Comparison of ENCODE assay signal across 19 cellular contexts in genomic region chr1:220884109-220884980, GRCh38. TPM values are rescaled to one million over a fixed set of nuclear protein-coding genes. Genes with fewer than 3 reads are reported as not detected.
DNase-seq lines count a peak whose midpoint lies in the region; ATAC-seq, FAIRE-seq and TF ChIP-seq lines count a peak whose summit lies in the region.
"Had no signal": no experiment of that assay in that cellular context is flagged by ENCODE, and none has a peak within 500 bp of the region (broad histone marks: within the 10 kb centered on the region; RNA-seq: fewer than 3 reads in every experiment).

No MANE protein-coding gene starts in this region.

- no peak for TF ChIP-seq CTCF in GM23338 (conservative IDR thresholded peaks at IDR 0.05; ENCODE audit: low read depth in 2 of 2)

- H4K8ac ChIP-seq in trophoblast cell (ENCODE audit: low read depth, low read length): no peak overlapping the region

- H3K27ac ChIP-seq in GM23338 (ENCODE audit: low read depth) (no peak overlapping the region), ectodermal cell (ENCODE audit: insufficient read depth, low read depth, low read length, poor library complexity, severe bottlenecking) (no peak overlapping the region), trophoblast cell (ENCODE audit: low read depth, low read length) (no peak overlapping the region)
- H3K27ac ChIP-seq: stomach had no signal

- H3K36me3 ChIP-seq in GM23338 (ENCODE audit: insufficient read depth) (no peaks in the 10 kb centered on the region), ectodermal cell (ENCODE audit: control insufficient read depth, insufficient read depth, low read length) (no peaks in the 10 kb centered on the region), trophoblast cell (ENCODE audit: control insufficient read depth in 1 of 2, insufficient read depth in 2 of 2, low read length in 2 of 2) (no peaks in the 10 kb centered on the region)

- H3K23ac ChIP-seq in trophoblast cell (ENCODE audit: low read length): no peak overlapping the region

- no peak overlapping the region for H3K27ac Mint-ChIP-seq in GM23338
- H3K27ac Mint-ChIP-seq: B cell, T-helper 17 cell had no signal

- peaks cover 14% of the 10 kb centered on the region for H3F3A ChIP-seq in GM23338 (replicated peaks; ENCODE audit: low read depth)

- no peak overlapping the region for H3K14ac ChIP-seq in trophoblast cell (ENCODE audit: low read length)

- H3K79me1 ChIP-seq in trophoblast cell (ENCODE audit: low read length): no peaks in the 10 kb centered on the region

- ATAC-seq in GM23338: peak; percentile 56
- ATAC-seq in HG03457 (IDR thresholded peaks at IDR 0.05; ENCODE audit: unreplicated experiment): no peak
- ATAC-seq: mucosa of descending colon, T-helper 17 cell had no signal

- DNase-seq in GM23338 (ENCODE audit: low spot score) (peak; percentile 79), islet precursor cell (peak; percentile 90), trophoblast cell (no peak), HTR-8/SVneo (ENCODE audit: insufficient read length, low spot score) (no peak), germinal center (ENCODE audit: low spot score) (no peak), activated gamma-delta T cell (lab: John Stamatoyannopoulos, UW) (no peak)
- DNase-seq: activated CD4-positive, alpha-beta T cell treated with anti-CD3 and anti-CD28 coated beads, Interleukin-2, amount 50 U/mL, for 1 hour; activated T-cell treated with anti-CD3 and anti-CD28 coated beads, Interleukin-2, amount 50 U/mL, for 48 hours; GOT3; Karpas-422; mucosa of descending colon; NCI-H1436 treated with DMSO at 0.1 percent for 48 hours; stomach; T-helper 17 cell had no signal

- no peak overlapping the region for H3K18ac ChIP-seq in trophoblast cell (ENCODE audit: low read length)

- peaks cover 68% of the 10 kb centered on the region for H3K4me1 Mint-ChIP-seq in GM23338

- H3K4ac ChIP-seq in trophoblast cell (ENCODE audit: low read depth, low read length): no peak overlapping the region

- no peak overlapping the region for H4K91ac ChIP-seq in trophoblast cell (ENCODE audit: low read depth, low read length)

- no peaks in the 10 kb centered on the region for H3K79me2 ChIP-seq in GM23338 (replicated peaks; ENCODE audit: insufficient read depth)
- no peaks in the 10 kb centered on the region for H3K79me2 ChIP-seq in trophoblast cell (ENCODE audit: control insufficient read depth, insufficient read depth, low read length, poor library complexity)

- H3K9me3 Mint-ChIP-seq in GM23338: peaks cover 6% of the 10 kb centered on the region; the same call in 2 of the 3 replicates

- H3K4me1 ChIP-seq in GM23338 (ENCODE audit: insufficient read depth): peaks cover 65% of the 10 kb centered on the region
- H3K4me1 ChIP-seq in ectodermal cell (ENCODE audit: control insufficient read depth, insufficient read depth, low read length): peaks cover 12% of the 10 kb centered on the region
- H3K4me1 ChIP-seq in trophoblast cell (ENCODE audit: control insufficient read depth in 1 of 2, insufficient read depth in 2 of 2, low read length in 2 of 2): peaks cover 15 to 18% of the 10 kb centered on the region in 2 experiments

- H3K4me3 Mint-ChIP-seq in GM23338: peak overlapping the region; percentile 72
- H3K4me3 Mint-ChIP-seq: B cell, T-helper 17 cell had no signal

- H3K4me2 ChIP-seq in GM23338 (peak overlapping the region; percentile 80), trophoblast cell (ENCODE audit: low read length) (peak overlapping the region; percentile 57)

- H2AFZ ChIP-seq in GM23338: peak overlapping the region; percentile 38; the same call in 1 of the 2 replicates
- no peak overlapping the region for H2AFZ ChIP-seq in trophoblast cell (ENCODE audit: insufficient read depth, low read length, poor library complexity)

- no peaks in the 10 kb centered on the region for H3K9me2 ChIP-seq in GM23338 (ENCODE audit: insufficient read depth)

- no peak overlapping the region for H4K12ac ChIP-seq in trophoblast cell (ENCODE audit: low read depth, low read length)

- no peaks in the 10 kb centered on the region for H3K9me3 ChIP-seq in ectodermal cell (ENCODE audit: control insufficient read depth, low read length)
- H3K9me3 ChIP-seq in trophoblast cell (ENCODE audit: insufficient read depth, low read depth, low read length): peaks cover 11% of the 10 kb centered on the region
- H3K9me3 ChIP-seq: mucosa of descending colon, stomach had no signal

- peaks cover 54% of the 10 kb centered on the region for H4K20me1 ChIP-seq in GM23338 (replicated peaks; ENCODE audit: insufficient read depth)

- FAIRE-seq in HTR-8/SVneo (lab: Jason Lieb, UNC): no peak
- FAIRE-seq: endometrium, G401.6 had no signal

- no peak overlapping the region for H2BK120ac ChIP-seq in trophoblast cell (ENCODE audit: insufficient read depth, low read length, poor library complexity)

- H3K4me3 ChIP-seq in GM23338 (peak overlapping the region; percentile 51), ectodermal cell (ENCODE audit: insufficient read depth, low read depth, low read length) (peak overlapping the region; percentile 16), trophoblast cell (ENCODE audit: low read depth, low read length) (no peak overlapping the region)
- H3K4me3 ChIP-seq: mucosa of descending colon, stomach had no signal

- WGBS in ectodermal cell, 2 experiments: 1% methylated on average over 59 of the region's 59 CpGs
- WGBS in trophoblast cell (ENCODE audit: extremely low coverage, insufficient coverage, insufficient read length): no CpG with 5 or more reads among the region's 59 CpGs

- H3K27me3 Mint-ChIP-seq in GM23338 (ENCODE audit: insufficient read depth, low read depth, poor library complexity): peaks cover 100% of the 10 kb centered on the region

- H3K36me3 Mint-ChIP-seq in GM23338 (ENCODE audit: low read depth): no peaks in the 10 kb centered on the region; the same call in 2 of the 3 replicates

- H3K27me3 ChIP-seq in GM23338 (ENCODE audit: insufficient read depth): peaks cover 100% of the 10 kb centered on the region
- peaks cover 100% of the 10 kb centered on the region for H3K27me3 ChIP-seq in ectodermal cell (ENCODE audit: control insufficient read depth, insufficient read depth, low read length, poor library complexity, severe bottlenecking)
- peaks cover 97% of the 10 kb centered on the region for H3K27me3 ChIP-seq in trophoblast cell (ENCODE audit: insufficient read depth, low read length)

- no peak overlapping the region for H3K9ac ChIP-seq in trophoblast cell (ENCODE audit: low read length)

- H2AK5ac ChIP-seq in trophoblast cell (ENCODE audit: low read length): no peak overlapping the region

- no peak overlapping the region for H2BK5ac ChIP-seq in trophoblast cell (ENCODE audit: low read depth, low read length, poor library complexity)

- no peak overlapping the region for H2BK12ac ChIP-seq in trophoblast cell (ENCODE audit: low read length)

TF ChIP-seq in GM23338, 12 proteins besides CTCF, POLR2A, EP300 and RAD21:
- TF ChIP-seq ZNF114 (CRISPR knock-in tag; IDR thresholded peaks at IDR 0.05) (no peak), EZH2phosphoT487 (IDR thresholded peaks at IDR 0.05; ENCODE audit: unreplicated experiment) (peak; percentile 62), EZH2 (IDR thresholded peaks at IDR 0.05; ENCODE audit: low read depth, unreplicated experiment) (peak; percentile 71)

RNA-seq across cellular contexts. Expression of gene HLX, which starts 5.1 kb away (rescaled TPM):
- 0.07 TPM in 1 of 2 replicates, not detected in the other for total RNA-seq in GM23338 (2014; rRNA removed; shearing (Covaris generic))
- polyA plus RNA-seq in GM23338 (2016; fragmentation: Nextera tagmentation; extraction: Ambion mirVana): not detected in 2 replicates
- not detected for polyA plus RNA-seq in ectodermal cell (2013, experiment 1 of 4)
- polyA plus RNA-seq in ectodermal cell (2013, experiment 2 of 4): not detected
- 0.16 TPM for polyA plus RNA-seq in ectodermal cell (2013, experiment 3 of 4)
- polyA plus RNA-seq in ectodermal cell (2013, experiment 4 of 4): 0.49 TPM
- 1.6 and 1.8 TPM in 2 replicates for polyA plus RNA-seq in trophoblast cell (2013)

Comparison
In these comparisons a context has a peak if more than half of its experiments do, and no peak if none do; other contexts are left out.
1. DNase-seq: peak in GM23338 (single experiment) and islet precursor cell (single experiment); none in trophoblast cell (0 of 2), HTR-8/SVneo (single experiment), germinal center (single experiment) and activated gamma-delta T cell (single experiment).